16 cellular contexts compared by ENCODE assay signal in genomic region chr13:30808600-30808999, GRCh38.
DNase-seq lines count a peak whose midpoint lies in the region; ATAC-seq, FAIRE-seq and TF ChIP-seq lines count a peak whose summit lies in the region.
"Had no signal": no experiment of that assay in that cellular context is flagged by ENCODE, and none has a peak within 500 bp of the region (broad histone marks: within the 10 kb centered on the region; RNA-seq: fewer than 3 reads in every experiment).

No MANE protein-coding gene starts in this region.

- no peaks in the 10 kb centered on the region for H3K9me3 ChIP-seq in Karpas-422 (ENCODE audit: low read length)
- H3K9me3 ChIP-seq: ascending aorta had no signal

- no peak overlapping the region for H3K9ac ChIP-seq in Karpas-422 (ENCODE audit: low read length)

- DNase-seq in activated CD8-positive, alpha-beta memory T cell treated with anti-CD3 and anti-CD28 coated beads for 24 hours: peak; percentile 49
- DNase-seq in activated CD8-positive, alpha-beta memory T cell treated with anti-CD3 and anti-CD28 coated beads, Interleukin-2, amount 50 U/mL, for 48 hours: no peak
- DNase-seq in Karpas-422: peak; percentile 30
- DNase-seq in epithelial cell of prostate (ENCODE audit: low read depth, low spot score): no peak
- peak; percentile 10 for DNase-seq in sciatic nerve (ENCODE audit: low spot score)
- no peak for DNase-seq in GM19239 (ENCODE audit: insufficient read length, low spot score)
- DNase-seq in SIG-M5 (lab: John Stamatoyannopoulos, UW): no peak
- DNase-seq in GM12891 (ENCODE audit: insufficient read length, low spot score): no peak
- DNase-seq: activated gamma-delta T cell treated with Interleukin-2 at 50 U/mL for 16 hours; CD4-positive, CD25-positive, alpha-beta regulatory T cell; effector memory CD8-positive, alpha-beta T cell; naive B cell had no signal

- H3K36me3 ChIP-seq in Karpas-422 (ENCODE audit: insufficient read depth, low read length): no peaks in the 10 kb centered on the region
- H3K36me3 ChIP-seq: ascending aorta had no signal

- H3K27me3 ChIP-seq in Karpas-422 (ENCODE audit: low read length): no peaks in the 10 kb centered on the region
- H3K27me3 ChIP-seq: ascending aorta had no signal

- H3K4me2 ChIP-seq in Karpas-422 (ENCODE audit: low read depth, low read length, poor library complexity, severe bottlenecking): no peak overlapping the region

- TF ChIP-seq POLR2A in GM12891 (IDR thresholded peaks at IDR 0.05; ENCODE audit: low read depth, low read length): no peak

- H2AFZ ChIP-seq in Karpas-422 (ENCODE audit: low read length): no peak overlapping the region

- no peak for FAIRE-seq in GM19239 (lab: Jason Lieb, UNC)
- no peak for FAIRE-seq in GM12891 (lab: Jason Lieb, UNC)
- FAIRE-seq: islet of Langerhans had no signal

- H3K9me2 ChIP-seq in Karpas-422 (replicated peaks; ENCODE audit: insufficient read depth, low read length): no peaks in the 10 kb centered on the region

- H3K79me2 ChIP-seq in Karpas-422 (ENCODE audit: low read length): no peaks in the 10 kb centered on the region

- no peaks in the 10 kb centered on the region for H3K4me1 ChIP-seq in Karpas-422 (ENCODE audit: low read length)

- H3K27ac ChIP-seq in Karpas-422 (ENCODE audit: low read length) (no peak overlapping the region), epithelial cell of prostate (peak overlapping the region; percentile 18)
- H3K27ac ChIP-seq: ascending aorta had no signal

- H3K4me3 ChIP-seq in Karpas-422 (ENCODE audit: low read length): no peak overlapping the region
- H3K4me3 ChIP-seq: ascending aorta, lung had no signal

- no peak for ATAC-seq in sciatic nerve
- ATAC-seq: activated CD4-positive, CD25-positive, alpha-beta regulatory T cell treated with anti-CD3 and anti-CD28 coated beads, Interleukin-2, amount 50 U/mL, for 24 hours; effector memory CD8-positive, alpha-beta T cell had no signal

- H4K20me1 ChIP-seq in Karpas-422 (ENCODE audit: insufficient read depth, low read depth, low read length): no peaks in the 10 kb centered on the region

- intact Hi-C loops in sciatic nerve (cut with DNase I): loop anchor here (10.0 kb wide), 1 partner anchor 56 kb away; no protein-coding TSS in a partner anchor

TF ChIP-seq in GM12891, 5 proteins besides CTCF, POLR2A, EP300 and RAD21:
- TF ChIP-seq TAF1 (IDR thresholded peaks at IDR 0.05; ENCODE audit: low read depth, low read length) (no peak), POU2F2 (IDR thresholded peaks at IDR 0.05; ENCODE audit: low read depth, low read length) (no peak), SPI1 (IDR thresholded peaks at IDR 0.05; ENCODE audit: low read depth, low read length) (no peak), PAX5 (IDR thresholded peaks at IDR 0.05; ENCODE audit: insufficient read depth, low read length, severe bottlenecking) (no peak), POLR2AphosphoS5 (IDR thresholded peaks at IDR 0.05; ENCODE audit: low read depth, low read length) (no peak)

Comparison
In these comparisons a context has a peak if more than half of its experiments do, and no peak if none do; other contexts are left out.
1. DNase-seq: peak in activated CD8-positive, alpha-beta memory T cell treated with anti-CD3 and anti-CD28 coated beads for 24 hours (single experiment), Karpas-422 (single experiment) and sciatic nerve (single experiment); none in activated CD8-positive, alpha-beta memory T cell treated with anti-CD3 and anti-CD28 coated beads, Interleukin-2, amount 50 U/mL, for 48 hours (single experiment), epithelial cell of prostate (single experiment), GM19239 (single experiment), SIG-M5 (single experiment) and GM12891 (single experiment).